24 cellular contexts compared by ENCODE assay signal in genomic region chr17:35679007-35679682, GRCh38. TPM values are rescaled to one million over a fixed set of nuclear protein-coding genes. Genes with fewer than 3 reads are reported as not detected.
DNase-seq lines count a peak whose midpoint lies in the region; ATAC-seq, FAIRE-seq and TF ChIP-seq lines count a peak whose summit lies in the region.
"Had no signal": no experiment of that assay in that cellular context is flagged by ENCODE, and none has a peak within 500 bp of the region (broad histone marks: within the 10 kb centered on the region; RNA-seq: fewer than 3 reads in every experiment).

No MANE protein-coding gene starts in this region.

- no peaks in the 10 kb centered on the region for H3K4me1 ChIP-seq in astrocyte (ENCODE audit: insufficient read depth, low read length)
- H3K4me1 ChIP-seq in osteoblast (ENCODE audit: insufficient read depth, low read length), result peaks cover 6% of the 10 kb centered on the region
- H3K4me1 ChIP-seq: uterus had no signal

- H4K20me1 ChIP-seq in astrocyte (ENCODE audit: insufficient read depth, low read length) (peaks cover 21% of the 10 kb centered on the region), osteoblast (ENCODE audit: insufficient read depth, low read length) (no peaks in the 10 kb centered on the region)

- no peak overlapping the region for H3K9ac ChIP-seq in astrocyte (ENCODE audit: low read length)

- TF ChIP-seq CTCF in astrocyte (IDR thresholded peaks at IDR 0.05; ENCODE audit: insufficient read depth, low read depth, low read length) (no peak), osteoblast (IDR thresholded peaks at IDR 0.05; ENCODE audit: extremely low read depth, low read depth, low read length) (no peak)

- FAIRE-seq in astrocyte (lab: Jason Lieb, UNC), result no peak
- FAIRE-seq: GM12891, H54 had no signal

- H3K27ac Mint-ChIP-seq in activated CD8-positive, alpha-beta memory T cell treated with anti-CD3 and anti-CD28 coated beads, Interleukin-2, amount 10 ng/mL, durations not matched to agents 7 days and 5 days, result no peak overlapping the region
- peak overlapping the region; percentile 6 for H3K27ac Mint-ChIP-seq in astrocyte (ENCODE audit: unreplicated experiment)
- H3K27ac Mint-ChIP-seq: stimulated activated naive B cell treated with anti-CD40 and anti-IgM and Interleukin-4, amounts not matched to agents 10 μg/mL and 1 μg/mL and 100 μg/mL, for 72 hours had no signal

- H3K36me3 Mint-ChIP-seq in activated CD8-positive, alpha-beta memory T cell treated with anti-CD3 and anti-CD28 coated beads, Interleukin-2, amount 10 ng/mL, durations not matched to agents 7 days and 5 days, result peaks cover 39% of the 10 kb centered on the region
- peaks cover 12% of the 10 kb centered on the region for H3K36me3 Mint-ChIP-seq in astrocyte (ENCODE audit: low read depth, unreplicated experiment)

- no peaks in the 10 kb centered on the region for H3K9me3 ChIP-seq in astrocyte (ENCODE audit: insufficient read depth, low read depth, low read length)
- H3K9me3 ChIP-seq in osteoblast (ENCODE audit: low read depth, low read length), result no peaks in the 10 kb centered on the region
- H3K9me3 ChIP-seq: neutrophil, thoracic aorta, uterus had no signal

- H2AFZ ChIP-seq in astrocyte (ENCODE audit: low read depth, low read length) (no peak overlapping the region), osteoblast (ENCODE audit: low read length) (no peak overlapping the region)
- H2AFZ ChIP-seq: PC-9 had no signal

- H3K27ac ChIP-seq in astrocyte (ENCODE audit: low read depth, low read length), result no peak overlapping the region
- H3K27ac ChIP-seq in osteoblast (ENCODE audit: low read depth, low read length), result no peak overlapping the region
- H3K27ac ChIP-seq: neutrophil, PC-9, thoracic aorta, uterus had no signal

- H3K4me2 ChIP-seq in astrocyte (ENCODE audit: low read length) (no peak overlapping the region), osteoblast (ENCODE audit: insufficient read depth, low read length) (no peak overlapping the region)
- H3K4me2 ChIP-seq: PC-9 had no signal

- ATAC-seq in activated CD8-positive, alpha-beta memory T cell treated with anti-CD3 and anti-CD28 coated beads, Interleukin-2, amount 10 ng/mL, durations not matched to agents 7 days and 5 days, result peak; percentile 27
- ATAC-seq: stimulated activated naive B cell treated with anti-CD40 and anti-IgM and Interleukin-4, amounts not matched to agents 10 μg/mL and 1 μg/mL and 100 μg/mL, for 72 hours had no signal

- CTCF ChIA-PET in activated CD8-positive, alpha-beta memory T cell treated with anti-CD3 and anti-CD28 coated beads, Interleukin-2, amount 10 ng/mL, durations not matched to agents 7 days and 5 days (lab: Charles Lee), result interaction anchor here (1.0 to 1.7 kb wide), 3 partner anchors 31 to 85 kb away, joined by 3 to 7 read pairs (median 3); no protein-coding TSS in a partner anchor

- no peaks in the 10 kb centered on the region for H3K27me3 Mint-ChIP-seq in activated CD8-positive, alpha-beta memory T cell treated with anti-CD3 and anti-CD28 coated beads, Interleukin-2, amount 10 ng/mL, durations not matched to agents 7 days and 5 days
- no peaks in the 10 kb centered on the region for H3K27me3 Mint-ChIP-seq in astrocyte (ENCODE audit: low read depth, unreplicated experiment)
- H3K27me3 Mint-ChIP-seq: stimulated activated naive B cell treated with anti-CD40 and anti-IgM and Interleukin-4, amounts not matched to agents 10 μg/mL and 1 μg/mL and 100 μg/mL, for 72 hours had no signal

- no peaks in the 10 kb centered on the region for H3K9me3 Mint-ChIP-seq in activated CD8-positive, alpha-beta memory T cell treated with anti-CD3 and anti-CD28 coated beads, Interleukin-2, amount 10 ng/mL, durations not matched to agents 7 days and 5 days (ENCODE audit: low read depth)
- no peaks in the 10 kb centered on the region for H3K9me3 Mint-ChIP-seq in astrocyte (ENCODE audit: unreplicated experiment)
- H3K9me3 Mint-ChIP-seq: stimulated activated naive B cell treated with anti-CD40 and anti-IgM and Interleukin-4, amounts not matched to agents 10 μg/mL and 1 μg/mL and 100 μg/mL, for 72 hours had no signal

- H3K36me3 ChIP-seq in astrocyte (ENCODE audit: insufficient read depth, low read length) (peaks cover 17% of the 10 kb centered on the region), osteoblast (ENCODE audit: insufficient read depth, low read length) (peaks cover 26% of the 10 kb centered on the region)
- H3K36me3 ChIP-seq: uterus had no signal

- H3K27me3 ChIP-seq in astrocyte (ENCODE audit: insufficient read depth, low read length) (no peaks in the 10 kb centered on the region), osteoblast (ENCODE audit: insufficient read depth, low read length) (no peaks in the 10 kb centered on the region)
- H3K27me3 ChIP-seq: neutrophil, uterus had no signal

- peaks cover 18% of the 10 kb centered on the region for H3K4me1 Mint-ChIP-seq in activated CD8-positive, alpha-beta memory T cell treated with anti-CD3 and anti-CD28 coated beads, Interleukin-2, amount 10 ng/mL, durations not matched to agents 7 days and 5 days
- H3K4me1 Mint-ChIP-seq in astrocyte (ENCODE audit: low read depth, unreplicated experiment), result peaks cover 15% of the 10 kb centered on the region

- no peak for DNase-seq in activated CD8-positive, alpha-beta memory T cell treated with anti-CD3 and anti-CD28 coated beads, Interleukin-2, amount 10 ng/mL, durations not matched to agents 7 days and 5 days
- no peak for DNase-seq in activated CD8-positive, alpha-beta memory T cell treated with anti-CD3 and anti-CD28 coated beads for 24 hours
- peak; percentile 49 for DNase-seq in HT-29 (ENCODE audit: low spot score)
- DNase-seq in astrocyte (ENCODE audit: low read depth), result peak; percentile 20
- DNase-seq in osteoblast (ENCODE audit: insufficient read length, low spot score, missing footprints), result peak; percentile 8
- no peak for DNase-seq in NCI-H2227 treated with DMSO at 0.1 percent for 48 hours (lab: John Stamatoyannopoulos, UW)
- no peak for DNase-seq in COLO829 (ENCODE audit: low spot score)
- no peak for DNase-seq in activated CD4-positive, CD25-positive, alpha-beta regulatory T cell (lab: John Stamatoyannopoulos, UW)
- DNase-seq: activated CD8-positive, alpha-beta memory T cell treated with anti-CD3 and anti-CD28 coated beads, Interleukin-2, amount 50 U/mL, for 48 hours; activated gamma-delta T cell; glutamatergic neuron; NCI-H146; NCI-H524; NK-92 treated with Interleukin-12 subunit alpha and Interleukin-12 subunit beta, amount 100 ng/mL, for 24 hours; PC-9; SHP77; stimulated activated CD4-positive, alpha-beta T cell treated with anti-CD3 and anti-CD28 coated beads, Interleukin-2, amount 100 ng/mL, for 48 hours; stimulated activated naive B cell treated with anti-CD40 and anti-IgM and Interleukin-4, amounts not matched to agents 10 μg/mL and 1 μg/mL and 100 μg/mL, for 72 hours; uterus had no signal

- no peak overlapping the region for H3K4me3 ChIP-seq in astrocyte (ENCODE audit: insufficient read depth, low read depth, low read length)
- no peak overlapping the region for H3K4me3 ChIP-seq in osteoblast (ENCODE audit: insufficient read depth, low read length)
- H3K4me3 ChIP-seq: lung, PC-9, thoracic aorta, uterus had no signal

- H3K79me2 ChIP-seq in astrocyte (ENCODE audit: insufficient read depth, low read length) (peaks cover 14% of the 10 kb centered on the region), osteoblast (ENCODE audit: insufficient read depth, low read length) (peaks cover 6% of the 10 kb centered on the region)

- no peak overlapping the region for H3K4me3 Mint-ChIP-seq in activated CD8-positive, alpha-beta memory T cell treated with anti-CD3 and anti-CD28 coated beads, Interleukin-2, amount 10 ng/mL, durations not matched to agents 7 days and 5 days
- H3K4me3 Mint-ChIP-seq in astrocyte (ENCODE audit: unreplicated experiment), result no peak overlapping the region
- H3K4me3 Mint-ChIP-seq: stimulated activated naive B cell treated with anti-CD40 and anti-IgM and Interleukin-4, amounts not matched to agents 10 μg/mL and 1 μg/mL and 100 μg/mL, for 72 hours had no signal

RNA-seq across cellular contexts. Expression of gene RASL10B, which starts 52.3 kb away (rescaled TPM):
- total RNA-seq in activated CD8-positive, alpha-beta memory T cell treated with anti-CD3 and anti-CD28 coated beads, Interleukin-2, amount 10 ng/mL, durations not matched to agents 7 days and 5 days, result under 1 TPM in 1 of 2 experiments, not detected in 1; 0.37 TPM
- 6.4 and 7.5 TPM in 2 replicates for total RNA-seq in HT-29 (2014; rRNA removed; shearing (Covaris generic))
- total RNA-seq in astrocyte (19.1 and 21.7 TPM in 2 replicates), osteoblast (2.7 and 4.0 TPM in 2 replicates)

Comparison
In these comparisons a context has a peak if more than half of its experiments do, and no peak if none do; other contexts are left out.
1. DNase-seq: peak in HT-29 (single experiment), astrocyte (single experiment) and osteoblast (single experiment); none in activated CD8-positive, alpha-beta memory T cell treated with anti-CD3 and anti-CD28 coated beads, Interleukin-2, amount 10 ng/mL, durations not matched to agents 7 days and 5 days (single experiment), activated CD8-positive, alpha-beta memory T cell treated with anti-CD3 and anti-CD28 coated beads for 24 hours (single experiment), NCI-H2227 treated with DMSO at 0.1 percent for 48 hours (single experiment), COLO829 (single experiment) and activated CD4-positive, CD25-positive, alpha-beta regulatory T cell (0 of 4).